9 cellular contexts compared by ENCODE assay signal in genomic region chr7:20786421-20786778, GRCh38. TPM values are rescaled to one million over a fixed set of nuclear protein-coding genes. Genes with fewer than 3 reads are reported as not detected.
A peak's percentile ranks its signal among the peaks of the same experiment; 100 is the strongest.
DNase-seq lines count a peak whose midpoint lies in the region; ATAC-seq, FAIRE-seq and TF ChIP-seq lines count a peak whose summit lies in the region.
"Had no signal": no experiment of that assay in that cellular context is flagged by ENCODE, and none has a peak within 500 bp of the region (broad histone marks: within the 10 kb centered on the region; RNA-seq: fewer than 3 reads in every experiment).

No MANE protein-coding gene starts in this region.

- 6% methylated on average over 14 of the region's 14 CpGs for WGBS in SK-N-SH (ENCODE audit: low lambda C conversion rate)
- 2 to 4% (median 3%) methylated on average over 14 of the region's 14 CpGs for WGBS in small intestine, 3 donors

- H3K27me3 ChIP-seq in SK-N-SH (ENCODE audit: insufficient read depth), result peaks cover 95% of the 10 kb centered on the region
- peaks cover 3 to 54% of the 10 kb centered on the region in 2 donors for H3K27me3 ChIP-seq in small intestine (ENCODE audit: control insufficient read depth in 2 of 2, insufficient read depth in 2 of 2, low read length in 2 of 2)

- H3K9me3 Mint-ChIP-seq in T-cell, result peaks cover 5 to 16% (median 6%) of the 10 kb centered on the region in 3 donors

- H3K27ac ChIP-seq in SK-N-SH (ENCODE audit: low read depth in 2 of 2, low read length in 1 of 2) (no peak overlapping the region), small intestine (ENCODE audit: low read depth in 1 of 2, low read length in 1 of 2) (no peak overlapping the region)

- H2AFZ ChIP-seq in SK-N-SH (ENCODE audit: low read depth), result 0 out of 2 replicates have a peak overlapping the region, but pooled peaks have one; percentile 37

- TF ChIP-seq EP300 in SK-N-SH (IDR thresholded peaks at IDR 0.05; ENCODE audit: borderline replicate concordance in 1 of 2, low read depth in 1 of 2, low read length in 1 of 2), result no peak

- POLR2A ChIA-PET in SK-N-SH (lab: Yijun Ruan, JAX), result no interaction called here
- POLR2A ChIA-PET in T-cell (lab: Charles Lee), result no interaction called here

- H3K9me2 ChIP-seq in SK-N-SH, result no peaks in the 10 kb centered on the region

- ATAC-seq in SK-N-SH treated with all-trans-retinoic acid at 6 μM for 48 hours (no peak), T-cell (replicated peaks in 1 of 4) (no peak), GM19455 (IDR thresholded peaks at IDR 0.05; ENCODE audit: unreplicated experiment) (no peak)

- H3K27ac Mint-ChIP-seq in T-cell, result peak overlapping the region in 1 of 2 donors; percentile 36

- H3K4me1 ChIP-seq in SK-N-SH (ENCODE audit: control insufficient read depth in 1 of 2, insufficient read depth in 2 of 2, low read depth in 1 of 2, low read length in 1 of 2), result peaks cover 0 to 4% of the 10 kb centered on the region in 2 experiments; a peak in 1 of 4 replicates
- H3K4me1 ChIP-seq in small intestine (ENCODE audit: control insufficient read depth in 2 of 2, insufficient read depth in 1 of 2, low read depth in 1 of 2, low read length in 1 of 2), result peaks cover 0 to 11% of the 10 kb centered on the region in 2 donors

- H3K79me2 ChIP-seq in SK-N-SH (ENCODE audit: insufficient read depth), result no peaks in the 10 kb centered on the region

- H3K4me2 ChIP-seq in SK-N-SH, result peak overlapping the region; percentile 51

- H3F3A ChIP-seq in SK-N-SH (replicated peaks; ENCODE audit: insufficient read depth), result no peaks in the 10 kb centered on the region

- peak overlapping the region; percentile 39 to 79 (median 57) for H3K4me3 Mint-ChIP-seq in T-cell

- no peaks in the 10 kb centered on the region for H3K36me3 ChIP-seq in SK-N-SH (replicated peaks in 1 of 2; ENCODE audit: control insufficient read depth in 1 of 2, insufficient read depth in 2 of 2, low read length in 1 of 2)
- no peaks in the 10 kb centered on the region for H3K36me3 ChIP-seq in small intestine (ENCODE audit: control insufficient read depth in 2 of 2, insufficient read depth in 2 of 2, low read length in 2 of 2)

- H3K4me3 ChIP-seq in SK-N-SH (ENCODE audit: low read depth in 2 of 2, low read length in 1 of 2) (peak overlapping the region; percentile 37 to 40; a peak in 3 of 4 replicates), fibroblast of the aortic adventitia (ENCODE audit: low read depth, low read length) (peak overlapping the region; percentile 40), small intestine (ENCODE audit: low read depth in 1 of 2, low read length in 2 of 2) (peak overlapping the region in 1 of 2 donors; percentile 33)

- H3K9ac ChIP-seq in SK-N-SH, result no peak overlapping the region

- no peaks in the 10 kb centered on the region for H4K20me1 ChIP-seq in SK-N-SH (ENCODE audit: insufficient read depth)

- peaks cover 59 to 73% of the 10 kb centered on the region in 2 donors for H3K27me3 Mint-ChIP-seq in T-cell

- no peak for FAIRE-seq in small intestine (lab: Jason Lieb, UNC)
- FAIRE-seq: colon had no signal

- no peaks in the 10 kb centered on the region for H3K9me3 ChIP-seq in SK-N-SH
- H3K9me3 ChIP-seq in small intestine (ENCODE audit: control insufficient read depth, low read depth), result no peaks in the 10 kb centered on the region

- DNase-seq in SK-N-SH (peak; percentile 49), T-cell (no peak), fibroblast of the aortic adventitia (ENCODE audit: low read depth) (no peak), small intestine (peak; percentile 5), cerebellum (ENCODE audit: low spot score) (no peak), GDM1 (lab: John Stamatoyannopoulos, UW) (no peak)

- H3K4me1 Mint-ChIP-seq in T-cell, result peaks cover 24 to 26% (median 26%) of the 10 kb centered on the region in 3 donors

- CTCF ChIA-PET in SK-N-SH (lab: Yijun Ruan, JAX), result interaction anchor here (0.9 to 1.3 kb wide), 2 partner anchors 8 to 14 kb away, joined by 3 to 5 read pairs; no protein-coding TSS in a partner anchor
- CTCF ChIA-PET in T-cell (lab: Charles Lee), result interaction anchor here (0.6 to 0.7 kb wide), 3 partner anchors 8 to 1073 kb away, joined by 3 read pairs; no protein-coding TSS in a partner anchor

- no peak for TF ChIP-seq CTCF in SK-N-SH (IDR thresholded peaks at IDR 0.05)
- no peak for TF ChIP-seq CTCF in fibroblast of the aortic adventitia (IDR thresholded peaks at IDR 0.05; ENCODE audit: insufficient read depth, low read length)

- peaks cover 5% of the 10 kb centered on the region for H3K36me3 Mint-ChIP-seq in T-cell

- TF ChIP-seq RAD21 in SK-N-SH (IDR thresholded peaks at IDR 0.05; ENCODE audit: low read length), result no peak

TF ChIP-seq in SK-N-SH, 30 proteins besides CTCF, POLR2A, EP300 and RAD21:
- no peak for TF ChIP-seq FOXJ3 (CRISPR knock-in tag; IDR thresholded peaks at IDR 0.05)
- TF ChIP-seq TAF1 (IDR thresholded peaks at IDR 0.05; ENCODE audit: borderline replicate concordance, low read depth, low read length), result no peak

TF ChIP-seq in SK-N-SH treated with all-trans-retinoic acid at 6 μM for 48 hours, 23 proteins besides CTCF, POLR2A, EP300 and RAD21:
- no peak for TF ChIP-seq BACH2 (CRISPR knock-in tag; IDR thresholded peaks at IDR 0.05; ENCODE audit: borderline replicate concordance)
- TF ChIP-seq PATZ1 (CRISPR knock-in tag; IDR thresholded peaks at IDR 0.05; ENCODE audit: borderline replicate concordance), result no peak
- TF ChIP-seq OSR1 (CRISPR knock-in tag; IDR thresholded peaks at IDR 0.05), result no peak
- no peak for TF ChIP-seq CREB5 (CRISPR knock-in tag; IDR thresholded peaks at IDR 0.05; ENCODE audit: low read depth)
- TF ChIP-seq ZFP3 (CRISPR knock-in tag; IDR thresholded peaks at IDR 0.05), result no peak
- no peak for TF ChIP-seq SNAI2 (CRISPR knock-in tag; IDR thresholded peaks at IDR 0.05)
- TF ChIP-seq ZNF8 (CRISPR knock-in tag; IDR thresholded peaks at IDR 0.05), result no peak
- TF ChIP-seq ARNTL (CRISPR knock-in tag; IDR thresholded peaks at IDR 0.05; ENCODE audit: borderline replicate concordance, low read depth), result no peak
- TF ChIP-seq ZFP30 (CRISPR knock-in tag; IDR thresholded peaks at IDR 0.05), result no peak
- no peak for TF ChIP-seq TCF4 (CRISPR knock-in tag; IDR thresholded peaks at IDR 0.05; ENCODE audit: borderline replicate concordance)
- TF ChIP-seq ZC3H10 (CRISPR knock-in tag; IDR thresholded peaks at IDR 0.05), result no peak
- TF ChIP-seq ZNF70 (CRISPR knock-in tag; IDR thresholded peaks at IDR 0.05), result no peak

RNA-seq across cellular contexts. Expression of gene SP8, which starts 0.3 kb away (rescaled TPM):
- polyA plus RNA-seq in SK-N-SH (2012; rRNA removed) (not detected in 2 replicates), small intestine (not detected)
- polyA plus RNA-seq in SK-N-SH (2012; cell fraction: cytosol; rRNA removed), result not detected in 2 replicates
- not detected in 2 replicates for polyA plus RNA-seq in SK-N-SH (2012; cell fraction: nucleus; rRNA removed)
- total RNA-seq in T-cell (under 1 TPM in 1 of 5 donors, not detected in 4; 0.18 TPM), fibroblast of the aortic adventitia (ENCODE audit: low replicate concordance) (not detected in 2 replicates), cerebellum (0.18 TPM)

Comparison
In these comparisons a context has a peak if more than half of its experiments do, and no peak if none do; other contexts are left out.
1. DNase-seq: peak in SK-N-SH (single experiment) and small intestine (single experiment); none in T-cell (0 of 34), fibroblast of the aortic adventitia (single experiment), cerebellum (single experiment) and GDM1 (single experiment).